Comparison of ENCODE assay signal across 1 cellular context in genomic region chr3:196288141-196288460, GRCh38.
TF ChIP-seq lines count a peak whose summit lies in the region.

No MANE protein-coding gene starts in this region.

TF ChIP-seq in GM23338, 12 proteins besides CTCF, POLR2A, EP300 and RAD21 (continued from another document):
- no peak for TF ChIP-seq ZNF462 (CRISPR knock-in tag; IDR thresholded peaks at IDR 0.05)
- no peak for TF ChIP-seq NANOG (IDR thresholded peaks at IDR 0.05; ENCODE audit: borderline replicate concordance)
- no peak for TF ChIP-seq ZNF114 (CRISPR knock-in tag; IDR thresholded peaks at IDR 0.05)
